21 cellular contexts compared by ENCODE assay signal in the genomic region with DNA sequence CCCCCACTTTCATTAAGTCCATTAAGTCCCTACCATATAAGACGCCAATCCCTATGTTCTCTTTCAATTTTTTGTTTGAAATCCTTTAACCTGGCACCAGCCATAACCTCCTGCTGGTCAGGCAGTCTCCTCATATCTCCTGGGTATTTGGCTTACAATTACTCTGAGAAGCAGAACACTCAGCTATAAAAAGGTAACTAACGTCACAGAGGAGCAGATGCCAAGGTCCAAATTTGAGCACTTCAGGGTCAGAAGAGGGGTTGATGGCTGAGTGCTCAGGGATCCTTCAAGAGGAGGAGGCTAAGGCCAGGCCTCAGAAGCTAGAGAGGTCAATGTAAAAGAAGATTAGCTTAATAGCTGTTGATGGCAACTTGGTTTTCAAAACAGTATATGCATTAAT. TPM values are rescaled to one million over a fixed set of nuclear protein-coding genes. Genes with fewer than 3 reads are reported as not detected.
"Had no signal": no experiment of that assay in that cellular context is flagged by ENCODE, and none has a peak within 500 bp of the region (broad histone marks: within the 10 kb centered on the region; RNA-seq: fewer than 3 reads in every experiment).

No MANE protein-coding gene starts in this region.

- H3K27me3 ChIP-seq: breast epithelium, neutrophil, pancreas, right lobe of liver, tibial nerve had no signal

- DNase-seq: activated CD4-positive, alpha-beta T cell treated with anti-CD3 and anti-CD28 coated beads, Interleukin-2, amount 50 U/mL, for 1 hour; activated gamma-delta T cell treated with Interleukin-2 at 50 U/mL for 16 hours; activated T-cell treated with anti-CD3 and anti-CD28 coated beads, Interleukin-2, amount 50 U/mL, for 1 hour; cerebellar nuclear complex; effector CD8-positive, alpha-beta T cell; foreskin keratinocyte; hippocampal formation; kidney glomerular epithelial cell; mesenchymal stem cell; pancreas; right lobe of liver; small intestine; SW 1271; T-helper 17 cell had no signal

- H3K36me3 ChIP-seq: breast epithelium, neutrophil, pancreas, right lobe of liver, tibial nerve had no signal

- ATAC-seq: activated CD4-positive, CD25-positive, alpha-beta regulatory T cell treated with anti-CD3 and anti-CD28 coated beads, Interleukin-2, amount 50 U/mL, for 24 hours; foreskin keratinocyte; pancreas; right lobe of liver; stimulated activated memory B cell treated with anti-CD40 and anti-IgM and Interleukin-4, amounts not matched to agents 10 μg/mL and 1 μg/mL and 100 μg/mL, for 72 hours; T-helper 17 cell had no signal

- H3K4me3 ChIP-seq: breast epithelium, pancreas, right lobe of liver, tibial nerve had no signal

- H3K4me1 ChIP-seq: breast epithelium, foreskin keratinocyte had no signal

- H3K27ac ChIP-seq: breast epithelium, foreskin keratinocyte, neutrophil, pancreas, right lobe of liver, VCaP had no signal

- H3K9me3 ChIP-seq: breast epithelium, neutrophil, pancreas, right lobe of liver, tibial nerve had no signal

RNA-seq across cellular contexts. Expression of gene RCAN2, which starts 22.3 kb away (rescaled TPM):
- total RNA-seq: foreskin keratinocyte, mononuclear cell, T-helper 17 cell had no signal
- polyA plus RNA-seq: foreskin keratinocyte had no signal
